In genomic region chr1:170664283-170664827, GRCh38 we compare ENCODE assay signal across 8 cellular contexts. TPM values are rescaled to one million over a fixed set of nuclear protein-coding genes. Genes with fewer than 3 reads are reported as not detected.
A peak's percentile ranks its signal among the peaks of the same experiment; 100 is the strongest.
DNase-seq lines count a peak whose midpoint lies in the region; ATAC-seq, FAIRE-seq and TF ChIP-seq lines count a peak whose summit lies in the region.

No MANE protein-coding gene starts in this region.

- WGBS in small intestine, 3 donors: 1 to 4% (median 2%) methylated on average over 39 to 42 of the region's 42 CpGs

- no peaks in the 10 kb centered on the region for H3K9me3 ChIP-seq in ascending aorta
- H3K9me3 ChIP-seq in iPS-18c (ENCODE audit: control insufficient read depth, insufficient read depth, low read length): peaks cover 5% of the 10 kb centered on the region
- no peaks in the 10 kb centered on the region for H3K9me3 ChIP-seq in small intestine (ENCODE audit: control insufficient read depth, low read depth)

- no peak for ATAC-seq in GM21360 (IDR thresholded peaks at IDR 0.05; ENCODE audit: unreplicated experiment)
- no peak for ATAC-seq in HG02870 (IDR thresholded peaks at IDR 0.05; ENCODE audit: unreplicated experiment)

- H3K27me3 ChIP-seq in ascending aorta (no peaks in the 10 kb centered on the region), small intestine (ENCODE audit: control insufficient read depth in 2 of 2, insufficient read depth in 2 of 2, low read length in 2 of 2) (peaks cover 8 to 62% of the 10 kb centered on the region in 2 donors)

- no peak for FAIRE-seq in small intestine (lab: Jason Lieb, UNC)

- H3K36me3 ChIP-seq in ascending aorta: peaks cover 0 to 10% of the 10 kb centered on the region in 2 donors
- no peaks in the 10 kb centered on the region for H3K36me3 ChIP-seq in small intestine (ENCODE audit: control insufficient read depth in 2 of 2, insufficient read depth in 2 of 2, low read length in 2 of 2)

- DNase-seq in HFFc6 (no peak), ascending aorta (ENCODE audit: low spot score in 2 of 2) (no peak), small intestine (no peak), NCI-H2196 treated with DMSO at 0.1 percent for 48 hours (lab: John Stamatoyannopoulos, UW; ENCODE audit: unreplicated experiment) (no peak), cerebellar nuclear complex (lab: John Stamatoyannopoulos, UW) (no peak)

- H3K4me3 ChIP-seq in ascending aorta (peak overlapping the region; percentile 75 to 77), iPS-18c (ENCODE audit: insufficient read depth, low read depth, low read length) (peak overlapping the region; percentile 55), small intestine (ENCODE audit: low read depth in 1 of 2, low read length in 2 of 2) (peak overlapping the region; percentile 0 to 1)

- peak overlapping the region; percentile 82 to 95 for H3K27ac ChIP-seq in ascending aorta
- H3K27ac ChIP-seq in small intestine (ENCODE audit: low read depth in 1 of 2, low read length in 1 of 2): no peak overlapping the region

- TF ChIP-seq CTCF in HFFc6 (IDR thresholded peaks at IDR 0.05) (no peak), ascending aorta (IDR thresholded peaks at IDR 0.05) (no peak)

- intact Hi-C loops in ascending aorta (cut with DNase I): loop anchor here (2.0 to 10.0 kb wide), 5 partner anchors 26 to 652 kb away; partner anchors contain the start of gene KIFAP3

- H3K9me3 Mint-ChIP-seq in HFFc6: peaks cover 46% of the 10 kb centered on the region

- H3K4me3 Mint-ChIP-seq in HFFc6: peak overlapping the region; percentile 94

- peaks cover 55% of the 10 kb centered on the region for H3K4me1 Mint-ChIP-seq in HFFc6 (ENCODE audit: low read depth)

- peaks cover 7% of the 10 kb centered on the region; the same call in 1 of the 2 replicates for H3K27me3 Mint-ChIP-seq in HFFc6 (ENCODE audit: insufficient read depth)

- H3K4me1 ChIP-seq in ascending aorta: peaks cover 0 to 3% of the 10 kb centered on the region in 2 donors
- H3K4me1 ChIP-seq in small intestine (ENCODE audit: control insufficient read depth in 2 of 2, insufficient read depth in 1 of 2, low read depth in 1 of 2, low read length in 1 of 2): peaks cover 0 to 4% of the 10 kb centered on the region in 2 donors

- peak overlapping the region; percentile 92 for H3K27ac Mint-ChIP-seq in HFFc6

- peaks cover 53% of the 10 kb centered on the region for H3K36me3 Mint-ChIP-seq in HFFc6 (ENCODE audit: low read depth)

RNA-seq across cellular contexts. Expression of gene PRRX1, which starts 0.4 kb away (rescaled TPM):
- 100 to 1,000 TPM; 151 to 310 (median 270) TPM for total RNA-seq in HFFc6 (2021; fragmentation: NEBNext Ultra II Directional; extraction: Animal tissue kit (Norgen Biotek cat#: 25700))
- total RNA-seq in ascending aorta: 123 TPM
- 1 to 10 TPM in 1 of 3 donors, under 1 TPM in 2; 0.22 to 1.7 (median 0.54) TPM for polyA plus RNA-seq in small intestine

Comparison
In these comparisons a context has a peak if more than half of its experiments do, and no peak if none do; other contexts are left out.
1. H3K27ac ChIP-seq: peak in ascending aorta (2 of 2); none in small intestine (0 of 2).
2. H3K4me3 ChIP-seq: peak in every context shown above with its lines; median percentile 76 in ascending aorta; 55 in iPS-18c; 0 in small intestine.